1 cellular context compared by ENCODE assay signal in genomic region chr6:137811121-137811911, GRCh38.
TF ChIP-seq lines count a peak whose summit lies in the region.

No MANE protein-coding gene starts in this region.

TF ChIP-seq in HepG2, 621 proteins besides CTCF, POLR2A, EP300 and RAD21 (continued from another document and continues in another):
- TF ChIP-seq HBP1 (CRISPR knock-in tag; IDR thresholded peaks at IDR 0.05; ENCODE audit: low read depth) (no peak), ARNT (IDR thresholded peaks at IDR 0.05) (no peak), ZFP36L1 (CRISPR knock-in tag; IDR thresholded peaks at IDR 0.05) (peak; percentile 90; the same call in 1 of the 2 replicates), KLF13 (CRISPR knock-in tag; IDR thresholded peaks at IDR 0.05) (no peak), ZNF768 (CRISPR knock-in tag; IDR thresholded peaks at IDR 0.05) (peak; percentile 88), SAFB2 (CRISPR knock-in tag; IDR thresholded peaks at IDR 0.05; ENCODE audit: borderline replicate concordance, low read depth) (no peak), MIXL1 (CRISPR knock-in tag; IDR thresholded peaks at IDR 0.05) (peak; percentile 84; the same call in 1 of the 2 replicates), POGK (CRISPR knock-in tag; conservative IDR thresholded peaks at IDR 0.05) (no peak), TAF15 (IDR thresholded peaks at IDR 0.05; ENCODE audit: low read depth, low read length, poor library complexity, severe bottlenecking) (no peak), SRF (IDR thresholded peaks at IDR 0.05; ENCODE audit: low read depth, low read length) (0 out of 2 replicates have a peak, but pooled peaks have one; percentile 4), ZNF572 (CRISPR knock-in tag; IDR thresholded peaks at IDR 0.05) (no peak), ARID3A (IDR thresholded peaks at IDR 0.05; ENCODE audit: low read depth, low read length) (peak; percentile 41), PHF8 (CRISPR knock-in tag; IDR thresholded peaks at IDR 0.05) (no peak), ZNF329 (CRISPR knock-in tag; IDR thresholded peaks at IDR 0.05; ENCODE audit: low read depth) (no peak), NKX3-1 (CRISPR knock-in tag; IDR thresholded peaks at IDR 0.05) (peak; percentile 47; the same call in 1 of the 2 replicates), FOSL1 (CRISPR knock-in tag; IDR thresholded peaks at IDR 0.05; ENCODE audit: borderline replicate concordance) (no peak), THRA (CRISPR knock-in tag; IDR thresholded peaks at IDR 0.05; ENCODE audit: borderline replicate concordance) (peak; percentile 54; the same call in 1 of the 2 replicates), ZNF563 (CRISPR knock-in tag; IDR thresholded peaks at IDR 0.05) (no peak), RERE (CRISPR knock-in tag; IDR thresholded peaks at IDR 0.05; ENCODE audit: low read depth) (no peak), SNAPC5 (CRISPR knock-in tag; IDR thresholded peaks at IDR 0.05; ENCODE audit: borderline replicate concordance) (no peak), ZNF343 (CRISPR knock-in tag; IDR thresholded peaks at IDR 0.05) (no peak), HCFC1 (IDR thresholded peaks at IDR 0.05; ENCODE audit: low read depth, low read length) (no peak), ZNF513 (CRISPR knock-in tag; conservative IDR thresholded peaks at IDR 0.05) (no peak), ZNF784 (CRISPR knock-in tag; IDR thresholded peaks at IDR 0.05; ENCODE audit: borderline replicate concordance) (peak; percentile 21; the same call in 1 of the 2 replicates), ZSCAN12 (CRISPR knock-in tag; IDR thresholded peaks at IDR 0.05) (no peak), PAXIP1 (CRISPR knock-in tag; conservative IDR thresholded peaks at IDR 0.05) (peak; percentile 78), FOXP4 (CRISPR knock-in tag; IDR thresholded peaks at IDR 0.05) (peak; percentile 77), HNRNPH1 (optimal IDR thresholded peaks at IDR 0.05; ENCODE audit: low read depth, low read length) (no peak), IKZF1 (IDR thresholded peaks at IDR 0.05) (no peak), ZNF275 (CRISPR knock-in tag; IDR thresholded peaks at IDR 0.05; ENCODE audit: borderline replicate concordance) (no peak), ZNF274 (CRISPR knock-in tag; IDR thresholded peaks at IDR 0.05) (no peak), JARID2 (CRISPR knock-in tag; IDR thresholded peaks at IDR 0.05; ENCODE audit: insufficient replicate concordance) (no peak), ZNF570 (CRISPR knock-in tag; IDR thresholded peaks at IDR 0.05; ENCODE audit: borderline replicate concordance) (no peak), CAMTA2 (CRISPR knock-in tag; IDR thresholded peaks at IDR 0.05; ENCODE audit: borderline replicate concordance) (no peak), NCOA1 (CRISPR knock-in tag; IDR thresholded peaks at IDR 0.05) (no peak)
